In genomic region chr2:67217398-67217797, GRCh38 we compare ENCODE assay signal across 31 cellular contexts.
"Had no signal": no experiment of that assay in that cellular context is flagged by ENCODE, and none has a peak within 500 bp of the region (broad histone marks: within the 10 kb centered on the region; RNA-seq: fewer than 3 reads in every experiment).

No MANE protein-coding gene starts in this region.

- FAIRE-seq: frontal cortex had no signal

- H3K27ac Mint-ChIP-seq: activated CD4-positive, alpha-beta memory T cell treated with anti-CD3 and anti-CD28 coated beads for 36 hours; activated CD4-positive, alpha-beta T cell treated with anti-CD3 and anti-CD28 coated beads for 36 hours; activated CD4-positive, alpha-beta T cell treated with anti-CD3 and anti-CD28 coated beads, Interleukin-2, amount 10 ng/mL, durations not matched to agents 24 days and 14 days; activated CD8-positive, alpha-beta memory T cell treated with anti-CD3 and anti-CD28 coated beads, Interleukin-2, amount 10 ng/mL, durations not matched to agents 7 days and 5 days; activated CD8-positive, alpha-beta T cell treated with anti-CD3 and anti-CD28 coated beads, Interleukin-2, amount 10 ng/mL, durations not matched to agents 7 days and 5 days; activated naive CD4-positive, alpha-beta T cell treated with anti-CD3 and anti-CD28 coated beads for 36 hours; activated naive CD4-positive, alpha-beta T cell treated with anti-CD3 and anti-CD28 coated beads, Interleukin-2, amount 50 U/mL, for 72 hours; activated naive CD8-positive, alpha-beta T cell treated with anti-CD3 and anti-CD28 coated beads, Interleukin-2, amount 10 ng/mL, durations not matched to agents 7 days and 5 days; activated T-helper 1 cell treated with anti-CD3 and anti-CD28 coated beads, Interleukin-12 subunit alpha, Interleukin-12 subunit beta, Interleukin-2, Interleukin-4 antibody, amounts not matched to agents 30 ng/mL and 10 ng/mL and 1 ng/mL, durations not matched to agents 14 hours and 24 hours and 36 hours; activated T-helper 2 cell treated with anti-CD3 and anti-CD28 coated beads, Interferon-gamma antibody, Interleukin-2, Interleukin-4, amounts not matched to agents 10 μg/mL and 5 μg/mL and 100 μg/mL, durations not matched to agents 14 hours and 24 hours and 36 hours; T-helper 17 cell; T-helper 2 cell treated with Interferon-gamma antibody and Interleukin-4, amounts not matched to agents 5 μg/mL and 100 μg/mL, for 36 hours had no signal

- H3K4me3 ChIP-seq: ascending aorta, breast epithelium, cardiac muscle cell, colonic mucosa had no signal

- H3K9me3 Mint-ChIP-seq: activated CD4-positive, alpha-beta T cell treated with anti-CD3 and anti-CD28 coated beads, Interleukin-2, amount 10 ng/mL, durations not matched to agents 24 days and 14 days; activated naive CD8-positive, alpha-beta T cell treated with anti-CD3 and anti-CD28 coated beads, Interleukin-2, amount 10 ng/mL, durations not matched to agents 7 days and 5 days; activated T-helper 1 cell treated with anti-CD3 and anti-CD28 coated beads, Interleukin-12 subunit alpha, Interleukin-12 subunit beta, Interleukin-2, Interleukin-4 antibody, amounts not matched to agents 30 ng/mL and 10 ng/mL and 1 ng/mL, durations not matched to agents 14 hours and 24 hours and 36 hours; activated T-helper 2 cell treated with anti-CD3 and anti-CD28 coated beads, Interferon-gamma antibody, Interleukin-2, Interleukin-4, amounts not matched to agents 10 μg/mL and 5 μg/mL and 100 μg/mL, durations not matched to agents 14 hours and 24 hours and 36 hours; T-helper 2 cell treated with Interferon-gamma antibody and Interleukin-4, amounts not matched to agents 5 μg/mL and 100 μg/mL, for 36 hours had no signal

- H3K36me3 Mint-ChIP-seq: activated CD4-positive, alpha-beta memory T cell treated with anti-CD3 and anti-CD28 coated beads for 36 hours; activated CD8-positive, alpha-beta memory T cell treated with anti-CD3 and anti-CD28 coated beads, Interleukin-2, amount 10 ng/mL, durations not matched to agents 7 days and 5 days; activated naive CD4-positive, alpha-beta T cell treated with anti-CD3 and anti-CD28 coated beads, Interleukin-2, amount 50 U/mL, for 72 hours; activated naive CD8-positive, alpha-beta T cell treated with anti-CD3 and anti-CD28 coated beads, Interleukin-2, amount 10 ng/mL, durations not matched to agents 7 days and 5 days; brain had no signal

- H3K9me3 ChIP-seq: ascending aorta, breast epithelium, colonic mucosa had no signal

- H3K27me3 Mint-ChIP-seq: activated CD4-positive, alpha-beta memory T cell treated with anti-CD3 and anti-CD28 coated beads for 36 hours; activated CD4-positive, alpha-beta T cell treated with anti-CD3 and anti-CD28 coated beads, Interleukin-2, amount 10 ng/mL, durations not matched to agents 24 days and 14 days; activated CD8-positive, alpha-beta memory T cell treated with anti-CD3 and anti-CD28 coated beads, Interleukin-2, amount 10 ng/mL, durations not matched to agents 7 days and 5 days; activated naive CD8-positive, alpha-beta T cell treated with anti-CD3 and anti-CD28 coated beads, Interleukin-2, amount 10 ng/mL, durations not matched to agents 7 days and 5 days; brain; T-helper 17 cell had no signal

- H3K4me3 Mint-ChIP-seq: activated CD4-positive, alpha-beta memory T cell treated with anti-CD3 and anti-CD28 coated beads for 36 hours; activated CD4-positive, alpha-beta T cell treated with anti-CD3 and anti-CD28 coated beads for 36 hours; activated CD4-positive, alpha-beta T cell treated with anti-CD3 and anti-CD28 coated beads, Interleukin-2, amount 10 ng/mL, durations not matched to agents 24 days and 14 days; activated CD8-positive, alpha-beta memory T cell treated with anti-CD3 and anti-CD28 coated beads, Interleukin-2, amount 10 ng/mL, durations not matched to agents 7 days and 5 days; activated CD8-positive, alpha-beta T cell treated with anti-CD3 and anti-CD28 coated beads, Interleukin-2, amount 10 ng/mL, durations not matched to agents 7 days and 5 days; activated naive CD4-positive, alpha-beta T cell treated with anti-CD3 and anti-CD28 coated beads for 36 hours; activated naive CD8-positive, alpha-beta T cell treated with anti-CD3 and anti-CD28 coated beads, Interleukin-2, amount 10 ng/mL, durations not matched to agents 7 days and 5 days; activated T-helper 1 cell treated with anti-CD3 and anti-CD28 coated beads, Interleukin-12 subunit alpha, Interleukin-12 subunit beta, Interleukin-2, Interleukin-4 antibody, amounts not matched to agents 30 ng/mL and 10 ng/mL and 1 ng/mL, durations not matched to agents 14 hours and 24 hours and 36 hours; brain; T-helper 17 cell; T-helper 2 cell treated with Interferon-gamma antibody and Interleukin-4, amounts not matched to agents 5 μg/mL and 100 μg/mL, for 36 hours had no signal

- DNase-seq: activated CD4-positive, alpha-beta memory T cell treated with anti-CD3 and anti-CD28 coated beads for 36 hours; activated CD4-positive, alpha-beta T cell treated with anti-CD3 and anti-CD28 coated beads for 36 hours; activated CD4-positive, alpha-beta T cell treated with anti-CD3 and anti-CD28 coated beads, Interleukin-2, amount 10 ng/mL, durations not matched to agents 24 days and 14 days; activated CD4-positive, CD25-positive, alpha-beta regulatory T cell; activated CD4-positive, CD25-positive, alpha-beta regulatory T cell treated with anti-CD3 and anti-CD28 coated beads, Interleukin-2, amount 50 U/mL, for 72 hours; activated CD8-positive, alpha-beta memory T cell treated with anti-CD3 and anti-CD28 coated beads, Interleukin-2, amount 10 ng/mL, durations not matched to agents 7 days and 5 days; activated CD8-positive, alpha-beta memory T cell treated with anti-CD3 and anti-CD28 coated beads, Interleukin-2, amount 50 U/mL, for 4 hours; activated CD8-positive, alpha-beta T cell treated with anti-CD3 and anti-CD28 coated beads, Interleukin-2, amount 10 ng/mL, durations not matched to agents 7 days and 5 days; activated effector memory CD4-positive, alpha-beta T cell treated with anti-CD3 and anti-CD28 coated beads, Interleukin-2, amount 50 U/mL, for 16 hours; activated naive CD4-positive, alpha-beta T cell treated with anti-CD3 and anti-CD28 coated beads for 36 hours; activated naive CD8-positive, alpha-beta T cell treated with anti-CD3 and anti-CD28 coated beads, Interleukin-2, amount 10 ng/mL, durations not matched to agents 7 days and 5 days; activated T-cell treated with anti-CD3 and anti-CD28 coated beads, Interleukin-2, amount 50 U/mL, for 1 hour; activated T-cell treated with anti-CD3 and anti-CD28 coated beads, Interleukin-2, amount 50 U/mL, for 48 hours; central memory CD4-positive, alpha-beta T cell; cerebellar nuclear complex; colonic mucosa; effector CD8-positive, alpha-beta T cell; foreskin fibroblast; T-helper 1 cell; T-helper 17 cell; T1000 had no signal

- H3K27me3 ChIP-seq: ascending aorta, breast epithelium, cardiac muscle cell, colonic mucosa had no signal

- ATAC-seq: activated CD4-positive, alpha-beta T cell treated with anti-CD3 and anti-CD28 coated beads for 36 hours; activated CD8-positive, alpha-beta memory T cell treated with anti-CD3 and anti-CD28 coated beads, Interleukin-2, amount 10 ng/mL, durations not matched to agents 7 days and 5 days; activated CD8-positive, alpha-beta T cell treated with anti-CD3 and anti-CD28 coated beads, Interleukin-2, amount 10 ng/mL, durations not matched to agents 7 days and 5 days; activated naive CD4-positive, alpha-beta T cell treated with anti-CD3 and anti-CD28 coated beads, Interleukin-2, amount 50 U/mL, for 72 hours; esophagus mucosa; T-helper 17 cell had no signal

- H3K4me1 ChIP-seq: ascending aorta, breast epithelium, colonic mucosa had no signal

- H3K4me1 Mint-ChIP-seq: activated CD4-positive, alpha-beta T cell treated with anti-CD3 and anti-CD28 coated beads for 36 hours; activated CD4-positive, alpha-beta T cell treated with anti-CD3 and anti-CD28 coated beads, Interleukin-2, amount 10 ng/mL, durations not matched to agents 24 days and 14 days; activated CD8-positive, alpha-beta memory T cell treated with anti-CD3 and anti-CD28 coated beads, Interleukin-2, amount 10 ng/mL, durations not matched to agents 7 days and 5 days; activated naive CD8-positive, alpha-beta T cell treated with anti-CD3 and anti-CD28 coated beads, Interleukin-2, amount 10 ng/mL, durations not matched to agents 7 days and 5 days; T-helper 17 cell had no signal

- H3K36me3 ChIP-seq: ascending aorta, breast epithelium, cardiac muscle cell, colonic mucosa had no signal

- H3K27ac ChIP-seq: ascending aorta, breast epithelium, colonic mucosa had no signal
